8 cellular contexts compared by ENCODE assay signal in the genomic region with DNA sequence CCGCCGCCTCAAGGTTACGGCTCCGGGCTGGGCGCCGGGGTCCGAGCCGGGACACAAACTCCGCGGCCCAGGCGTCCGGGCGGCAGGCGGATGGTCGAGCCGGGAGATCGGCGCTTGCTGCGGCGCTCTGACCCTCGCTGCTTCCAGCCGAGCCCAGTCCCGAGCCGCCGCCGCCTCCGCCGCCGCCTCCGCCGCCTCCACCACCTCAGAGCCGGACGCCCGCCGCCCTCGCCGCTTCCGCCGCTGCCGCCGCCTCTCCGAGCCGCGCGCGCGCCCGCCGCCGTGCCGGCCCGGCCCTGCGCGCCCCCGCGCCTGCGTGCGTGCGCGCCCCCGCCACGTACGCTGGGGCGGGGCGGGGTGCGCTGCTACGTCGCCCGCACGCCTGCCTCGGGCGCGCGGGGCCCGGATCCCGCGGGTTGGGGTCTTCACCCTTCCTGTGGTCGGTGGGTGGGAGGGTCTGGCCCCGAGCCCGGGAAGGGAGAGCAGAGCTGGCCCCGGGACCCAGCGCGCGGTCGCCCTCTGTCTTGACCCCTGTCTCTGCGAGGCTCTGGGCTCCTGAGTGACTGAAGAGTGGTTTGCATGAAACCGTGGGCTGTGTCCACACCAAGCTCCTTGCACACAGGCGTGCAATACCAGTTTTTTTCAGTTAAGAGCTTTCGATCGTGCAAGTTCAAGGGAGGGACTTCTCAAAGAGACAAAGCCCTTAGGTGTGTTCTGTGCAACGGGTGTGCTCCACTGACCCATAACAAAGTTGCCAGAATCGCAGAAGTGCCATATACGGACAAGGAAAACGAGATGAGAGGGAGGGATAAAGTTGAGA. TPM values are rescaled to one million over a fixed set of nuclear protein-coding genes. Genes with fewer than 3 reads are reported as not detected.
DNase-seq lines count a peak whose midpoint lies in the region; ATAC-seq and TF ChIP-seq lines count a peak whose summit lies in the region.

TSS of gene SMURF1 (minus strand) at position 256 of the 820 bp plus-strand sequence. CDS start 328 bp downstream, outside the sequence.

- peak; percentile 68 for DNase-seq in CMK (ENCODE audit: low read depth)
- DNase-seq in activated effector memory CD4-positive, alpha-beta T cell treated with Interleukin-2 at 50 U/mL for 16 hours = peak; percentile 71
- DNase-seq in fibroblast of the aortic adventitia (ENCODE audit: low read depth) = peak; percentile 49
- DNase-seq in stimulated activated naive CD8-positive, alpha-beta T cell treated with anti-CD3 and anti-CD28 coated beads, Interleukin-15, Interleukin-2, amounts not matched to agents 100 U/mL and 50 U/mL, for 24 hours = peak; percentile 79

- H3K4me3 Mint-ChIP-seq in nephron = peak within 1 kb of the TSS; percentile 88 to 94 (median 94)

- H3K4me1 Mint-ChIP-seq in nephron = peaks cover 42% of the 10 kb centered on the region

- TF ChIP-seq CTCF in fibroblast of the aortic adventitia (IDR thresholded peaks at IDR 0.05; ENCODE audit: insufficient read depth, low read length) (no peak), nephron (IDR thresholded peaks at IDR 0.05; ENCODE audit: unreplicated experiment in 3 of 3) (no peak)

- H3K27ac Mint-ChIP-seq in nephron = peak within 1 kb of the TSS; percentile 96 to 99 (median 98)

- no peaks in the 10 kb centered on the region for H3K27me3 Mint-ChIP-seq in nephron (ENCODE audit: low read depth)

- H3K4me3 ChIP-seq in fibroblast of the aortic adventitia (ENCODE audit: low read depth, low read length) = peak within 1 kb of the TSS; percentile 77

- no peaks in the 10 kb centered on the region for H3K36me3 Mint-ChIP-seq in nephron (ENCODE audit: low read depth)

- ATAC-seq in GM19397 (IDR thresholded peaks at IDR 0.05; ENCODE audit: unreplicated experiment) = peak; percentile 88
- peak; percentile 42 for ATAC-seq in HG03558 (IDR thresholded peaks at IDR 0.05; ENCODE audit: extremely low read depth, unreplicated experiment)
- peak; percentile 72 for ATAC-seq in stimulated activated naive CD8-positive, alpha-beta T cell treated with anti-CD3 and anti-CD28 coated beads, Interleukin-15, Interleukin-2, amounts not matched to agents 100 U/mL and 50 U/mL, for 24 hours

- H3K9me3 Mint-ChIP-seq in nephron = no peaks in the 10 kb centered on the region

TF ChIP-seq in PFSK-1, 5 proteins besides CTCF, POLR2A, EP300 and RAD21:
- peak; percentile 69 for TF ChIP-seq TAF1 (IDR thresholded peaks at IDR 0.05; ENCODE audit: borderline replicate concordance, insufficient read depth, low read length)
- no peak for TF ChIP-seq FOXP2 (optimal IDR thresholded peaks at IDR 0.05; ENCODE audit: borderline replicate concordance, extremely low read depth, extremely low read length, insufficient read depth)
- 0 out of 2 replicates have a peak, but pooled peaks have one; percentile 23 for TF ChIP-seq SIN3A (IDR thresholded peaks at IDR 0.05; ENCODE audit: borderline replicate concordance, insufficient read depth, low read length)
- TF ChIP-seq POLR2AphosphoS5 (IDR thresholded peaks at IDR 0.05; ENCODE audit: low read depth, low read length) = peak; percentile 75
- TF ChIP-seq REST (IDR thresholded peaks at IDR 0.05; ENCODE audit: insufficient read depth in 1 of 2, low read depth in 2 of 2, low read length in 2 of 2) = 0 out of 4 replicates have a peak, but pooled peaks of 1 of the 2 experiments have one; percentile 7

RNA-seq across cellular contexts. Expression of gene SMURF1, which starts in this region (rescaled TPM):
- polyA plus RNA-seq in PFSK-1 (2012; ENCODE audit: insufficient read length, low read depth) = 10.7 TPM
- 16.0 and 22.6 TPM in 2 replicates for total RNA-seq in fibroblast of the aortic adventitia (ENCODE audit: low replicate concordance)

Comparison
In these comparisons a context has a peak if more than half of its experiments do, and no peak if none do; other contexts are left out.
1. Peak in every context shown above with its lines: DNase-seq, ATAC-seq and H3K4me3 ChIP-seq.